2 cellular contexts compared by ENCODE assay signal in the genomic region with DNA sequence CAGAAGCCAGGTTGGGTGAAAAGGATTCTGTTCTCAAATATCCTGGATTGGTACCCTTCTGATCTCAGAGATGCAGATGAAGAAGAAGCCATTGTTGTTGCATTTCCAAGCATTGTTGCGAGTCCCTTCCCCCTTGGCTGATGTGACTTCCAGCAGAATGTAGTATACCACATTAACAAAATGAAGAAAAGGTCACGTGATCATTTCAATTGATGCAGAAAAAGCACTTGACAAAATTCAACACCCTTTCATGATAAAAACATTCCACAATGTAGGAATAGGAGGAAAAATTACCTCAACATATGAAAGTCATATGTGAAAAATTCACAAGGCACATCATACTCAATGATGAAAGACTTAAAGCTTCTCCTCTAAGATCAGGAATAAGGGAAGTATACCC.
TF ChIP-seq lines count a peak whose summit lies in the region.

No MANE protein-coding gene starts in this region.

TF ChIP-seq in A549, 52 proteins besides CTCF, POLR2A, EP300 and RAD21:
- TF ChIP-seq CEBPB (IDR thresholded peaks at IDR 0.05) (no peak), HEYL (CRISPR knock-in tag; IDR thresholded peaks at IDR 0.05) (no peak), FOXS1 (CRISPR knock-in tag; IDR thresholded peaks at IDR 0.05) (no peak), ESRRA (IDR thresholded peaks at IDR 0.05; ENCODE audit: borderline replicate concordance, low read length) (no peak), JUN (IDR thresholded peaks at IDR 0.05) (no peak), KDM5A (IDR thresholded peaks at IDR 0.05) (no peak), HOXA7 (CRISPR knock-in tag; IDR thresholded peaks at IDR 0.05) (no peak), MAZ (IDR thresholded peaks at IDR 0.05; ENCODE audit: borderline replicate concordance, low read depth, low read length) (no peak), POLR2AphosphoS2 (conservative IDR thresholded peaks at IDR 0.05; ENCODE audit: low read length) (no peak), RFX5 (IDR thresholded peaks at IDR 0.05) (no peak), CHD2 (IDR thresholded peaks at IDR 0.05; ENCODE audit: low read length, partially characterized antibody) (no peak), CHD4 (IDR thresholded peaks at IDR 0.05; ENCODE audit: borderline replicate concordance) (no peak)
- TF ChIP-seq, protein P1, sequence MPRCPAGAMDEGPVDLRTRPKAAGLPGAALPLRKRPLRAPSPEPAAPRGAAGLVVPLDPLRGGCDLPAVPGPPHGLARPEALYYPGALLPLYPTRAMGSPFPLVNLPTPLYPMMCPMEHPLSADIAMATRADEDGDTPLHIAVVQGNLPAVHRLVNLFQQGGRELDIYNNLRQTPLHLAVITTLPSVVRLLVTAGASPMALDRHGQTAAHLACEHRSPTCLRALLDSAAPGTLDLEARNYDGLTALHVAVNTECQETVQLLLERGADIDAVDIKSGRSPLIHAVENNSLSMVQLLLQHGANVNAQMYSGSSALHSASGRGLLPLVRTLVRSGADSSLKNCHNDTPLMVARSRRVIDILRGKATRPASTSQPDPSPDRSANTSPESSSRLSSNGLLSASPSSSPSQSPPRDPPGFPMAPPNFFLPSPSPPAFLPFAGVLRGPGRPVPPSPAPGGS (IDR thresholded peaks at IDR 0.05) = no peak
- TF ChIP-seq, protein P2, sequence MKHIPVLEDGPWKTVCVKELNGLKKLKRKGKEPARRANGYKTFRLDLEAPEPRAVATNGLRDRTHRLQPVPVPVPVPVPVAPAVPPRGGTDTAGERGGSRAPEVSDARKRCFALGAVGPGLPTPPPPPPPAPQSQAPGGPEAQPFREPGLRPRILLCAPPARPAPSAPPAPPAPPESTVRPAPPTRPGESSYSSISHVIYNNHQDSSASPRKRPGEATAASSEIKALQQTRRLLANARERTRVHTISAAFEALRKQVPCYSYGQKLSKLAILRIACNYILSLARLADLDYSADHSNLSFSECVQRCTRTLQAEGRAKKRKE (CRISPR knock-in tag; IDR thresholded peaks at IDR 0.05; ENCODE audit: low read depth) = no peak

TF ChIP-seq in GM12878, 131 proteins besides CTCF, POLR2A, EP300 and RAD21:
- no peak for TF ChIP-seq YY1 (IDR thresholded peaks at IDR 0.05; ENCODE audit: low read depth, low read length)
- peak; percentile 77 for TF ChIP-seq RAD51 (IDR thresholded peaks at IDR 0.05)
TF ChIP-seq in GM12878: peak in this region for 1.
